ENCODE assay signal across 2 cellular contexts in the genomic region with DNA sequence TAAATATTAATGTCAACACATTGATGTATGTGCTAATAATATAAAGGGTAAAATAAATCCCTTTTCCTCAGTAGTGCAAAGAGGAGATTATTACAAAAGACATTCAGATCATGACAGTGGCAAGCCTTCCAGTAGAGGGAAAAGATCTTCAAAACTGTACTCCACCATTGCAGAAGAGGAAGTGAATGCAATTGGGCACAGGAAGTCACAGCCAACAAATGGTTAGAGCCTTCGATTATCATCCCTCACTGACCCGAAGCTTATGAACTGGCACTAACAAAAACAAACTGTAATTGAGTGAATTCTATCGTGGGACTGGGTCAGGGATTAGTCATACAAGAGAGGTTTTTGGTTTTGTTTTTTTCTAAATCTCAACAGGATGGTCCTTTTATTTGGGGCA.
A peak's percentile ranks its signal among the peaks of the same experiment; 100 is the strongest.
TF ChIP-seq lines count a peak whose summit lies in the region.

No MANE protein-coding gene starts in this region.

TF ChIP-seq in GM12891, 5 proteins besides CTCF, POLR2A, EP300 and RAD21:
- TF ChIP-seq POU2F2 (IDR thresholded peaks at IDR 0.05; ENCODE audit: low read depth, low read length) = no peak
- no peak for TF ChIP-seq POLR2AphosphoS5 (IDR thresholded peaks at IDR 0.05; ENCODE audit: low read depth, low read length)
- peak; percentile 43; the same call in 1 of the 2 replicates for TF ChIP-seq SPI1 (IDR thresholded peaks at IDR 0.05; ENCODE audit: low read depth, low read length)
- no peak for TF ChIP-seq PAX5 (IDR thresholded peaks at IDR 0.05; ENCODE audit: insufficient read depth, low read length, severe bottlenecking)

TF ChIP-seq in K562, 482 proteins besides CTCF, POLR2A, EP300 and RAD21:
- TF ChIP-seq SIX5 (IDR thresholded peaks at IDR 0.05; ENCODE audit: borderline replicate concordance in 1 of 2, insufficient read depth in 1 of 2, low read depth in 1 of 2, low read length in 2 of 2) (no peak), SPI1 (IDR thresholded peaks at IDR 0.05; ENCODE audit: borderline replicate concordance, low read depth, low read length) (peak; percentile 72), ZNF282 (CRISPR knock-in tag; IDR thresholded peaks at IDR 0.05) (no peak), ZNF75A (CRISPR knock-in tag; IDR thresholded peaks at IDR 0.05) (no peak), CC2D1A (IDR thresholded peaks at IDR 0.05) (no peak)
